In the genomic region with DNA sequence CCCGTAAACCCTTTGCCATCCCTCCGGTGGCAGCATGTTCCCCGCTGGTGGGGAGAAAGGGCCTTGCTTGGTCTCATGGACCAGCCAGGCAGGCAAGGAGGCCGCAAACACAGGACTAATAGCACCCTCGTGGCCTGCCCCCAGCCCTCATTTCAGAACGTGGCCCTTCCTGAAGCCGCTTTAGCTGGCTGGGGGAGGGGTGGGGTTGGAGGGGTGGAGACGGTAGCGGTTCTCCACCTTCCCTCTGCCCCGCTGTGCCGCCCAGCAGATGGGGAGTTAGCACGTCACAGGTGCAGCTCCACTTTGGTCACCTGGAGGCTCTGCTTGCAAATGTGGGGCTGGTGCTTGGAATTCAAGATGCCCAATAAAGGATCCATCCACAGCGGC, we compare ENCODE assay signal across 1 cellular context.
TF ChIP-seq lines count a peak whose summit lies in the region.

No MANE protein-coding gene starts in this region.

TF ChIP-seq in IMR-90, 13 proteins besides CTCF, POLR2A, EP300 and RAD21:
- no peak for TF ChIP-seq NFE2L2 (IDR thresholded peaks at IDR 0.05; ENCODE audit: low read depth, low read length)
- no peak for TF ChIP-seq MAZ (IDR thresholded peaks at IDR 0.05; ENCODE audit: borderline replicate concordance, low read depth, low read length)
- TF ChIP-seq RFX5 (IDR thresholded peaks at IDR 0.05; ENCODE audit: low read depth, low read length), result no peak
- no peak for TF ChIP-seq MXI1 (IDR thresholded peaks at IDR 0.05; ENCODE audit: borderline replicate concordance, low read depth, low read length)
- TF ChIP-seq CEBPB (IDR thresholded peaks at IDR 0.05; ENCODE audit: low read depth, low read length), result no peak
- no peak for TF ChIP-seq BHLHE40 (IDR thresholded peaks at IDR 0.05; ENCODE audit: low read depth, low read length)
- TF ChIP-seq, protein P1, sequence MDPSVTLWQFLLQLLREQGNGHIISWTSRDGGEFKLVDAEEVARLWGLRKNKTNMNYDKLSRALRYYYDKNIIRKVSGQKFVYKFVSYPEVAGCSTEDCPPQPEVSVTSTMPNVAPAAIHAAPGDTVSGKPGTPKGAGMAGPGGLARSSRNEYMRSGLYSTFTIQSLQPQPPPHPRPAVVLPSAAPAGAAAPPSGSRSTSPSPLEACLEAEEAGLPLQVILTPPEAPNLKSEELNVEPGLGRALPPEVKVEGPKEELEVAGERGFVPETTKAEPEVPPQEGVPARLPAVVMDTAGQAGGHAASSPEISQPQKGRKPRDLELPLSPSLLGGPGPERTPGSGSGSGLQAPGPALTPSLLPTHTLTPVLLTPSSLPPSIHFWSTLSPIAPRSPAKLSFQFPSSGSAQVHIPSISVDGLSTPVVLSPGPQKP (IDR thresholded peaks at IDR 0.05; ENCODE audit: borderline replicate concordance, low read depth, low read length), result no peak
- no peak for TF ChIP-seq RCOR1 (IDR thresholded peaks at IDR 0.05; ENCODE audit: insufficient replicate concordance, low read length)
